ENCODE assay signal across 9 cellular contexts in genomic region chr16:74775255-74775654, GRCh38. TPM values are rescaled to one million over a fixed set of nuclear protein-coding genes. Genes with fewer than 3 reads are reported as not detected.
A peak's percentile ranks its signal among the peaks of the same experiment; 100 is the strongest.
DNase-seq lines count a peak whose midpoint lies in the region; TF ChIP-seq lines count a peak whose summit lies in the region.
"Had no signal": no experiment of that assay in that cellular context is flagged by ENCODE, and none has a peak within 500 bp of the region (broad histone marks: within the 10 kb centered on the region; RNA-seq: fewer than 3 reads in every experiment).

No MANE protein-coding gene starts in this region.

- H3K4me3 Mint-ChIP-seq in T-helper 1 cell treated with Interleukin-12 subunit alpha and Interleukin-12 subunit beta and Interleukin-4 antibody, amounts not matched to agents 30 μg/mL and 1 μg/mL, for 36 hours, result peak overlapping the region; percentile 39
- peak overlapping the region; percentile 41 to 73 (median 70) for H3K4me3 Mint-ChIP-seq in immature natural killer cell

- DNase-seq in T-helper 1 cell (no peak), WERI-Rb-1 (no peak), immature natural killer cell (no peak), NCI-H146 (lab: John Stamatoyannopoulos, UW) (no peak), MV-4-11 (lab: John Stamatoyannopoulos, UW) (no peak)
- DNase-seq in activated effector memory CD4-positive, alpha-beta T cell treated with anti-CD3 and anti-CD28 coated beads, Interleukin-2, amount 50 U/mL, for 16 hours, result no peak

- no peaks in the 10 kb centered on the region for H3K36me3 ChIP-seq in WERI-Rb-1
- no peaks in the 10 kb centered on the region for H3K36me3 ChIP-seq in subcutaneous abdominal adipose tissue (ENCODE audit: control insufficient read depth in 5 of 5, insufficient read depth in 5 of 5, low read length in 5 of 5)
- H3K36me3 ChIP-seq: neutrophil had no signal

- no peaks in the 10 kb centered on the region for H3K36me3 Mint-ChIP-seq in T-helper 1 cell treated with Interleukin-12 subunit alpha and Interleukin-12 subunit beta and Interleukin-4 antibody, amounts not matched to agents 30 μg/mL and 1 μg/mL, for 36 hours (ENCODE audit: low read depth)
- no peaks in the 10 kb centered on the region for H3K36me3 Mint-ChIP-seq in immature natural killer cell

- peaks cover 48% of the 10 kb centered on the region for H3K27me3 Mint-ChIP-seq in T-helper 1 cell treated with Interleukin-12 subunit alpha and Interleukin-12 subunit beta and Interleukin-4 antibody, amounts not matched to agents 30 μg/mL and 1 μg/mL, for 36 hours (ENCODE audit: low read depth)
- peaks cover 2 to 30% (median 16%) of the 10 kb centered on the region in 3 donors for H3K27me3 Mint-ChIP-seq in immature natural killer cell (ENCODE audit: low read depth in 3 of 3)

- H3K27me3 ChIP-seq in WERI-Rb-1 (ENCODE audit: insufficient read depth, low read depth, severe bottlenecking) (peaks cover 11% of the 10 kb centered on the region), subcutaneous abdominal adipose tissue (ENCODE audit: control insufficient read depth in 5 of 5, insufficient read depth in 4 of 5, low read length in 5 of 5) (peaks cover 15 to 28% (median 26%) of the 10 kb centered on the region in 5 donors)

- H3K27ac Mint-ChIP-seq in T-helper 1 cell treated with Interleukin-12 subunit alpha and Interleukin-12 subunit beta and Interleukin-4 antibody, amounts not matched to agents 30 μg/mL and 1 μg/mL, for 36 hours, result no peak overlapping the region
- H3K27ac Mint-ChIP-seq in immature natural killer cell, result no peak overlapping the region

- H3K4me1 Mint-ChIP-seq in T-helper 1 cell treated with Interleukin-12 subunit alpha and Interleukin-12 subunit beta and Interleukin-4 antibody, amounts not matched to agents 30 μg/mL and 1 μg/mL, for 36 hours (ENCODE audit: low read depth), result peaks cover 9% of the 10 kb centered on the region
- H3K4me1 Mint-ChIP-seq in immature natural killer cell, result peaks cover 6 to 13% of the 10 kb centered on the region in 2 donors

- H3K4me3 ChIP-seq in WERI-Rb-1 (ENCODE audit: low read depth, low read length), result peak overlapping the region; percentile 42
- peak overlapping the region in 3 of 5 donors; percentile 32 to 57 (median 36) for H3K4me3 ChIP-seq in subcutaneous abdominal adipose tissue (ENCODE audit: low read depth in 1 of 5, low read length in 5 of 5)

- H3K4me1 ChIP-seq in subcutaneous abdominal adipose tissue (ENCODE audit: control insufficient read depth in 5 of 5, insufficient read depth in 5 of 5, low read length in 5 of 5), result peaks cover 0 to 15% (median 12%) of the 10 kb centered on the region in 5 donors

- no peak for TF ChIP-seq CTCF in WERI-Rb-1 (IDR thresholded peaks at IDR 0.05; ENCODE audit: low read depth, low read length)

- H3K9me3 ChIP-seq in WERI-Rb-1 (ENCODE audit: severe bottlenecking), result no peaks in the 10 kb centered on the region
- H3K9me3 ChIP-seq in subcutaneous abdominal adipose tissue (ENCODE audit: control insufficient read depth in 5 of 5, low read length in 5 of 5), result no peaks in the 10 kb centered on the region
- H3K9me3 ChIP-seq: neutrophil had no signal

- H3K9ac ChIP-seq in subcutaneous abdominal adipose tissue (ENCODE audit: low read length in 5 of 5), result no peak overlapping the region

- no peak overlapping the region for H3K27ac ChIP-seq in WERI-Rb-1
- no peak overlapping the region for H3K27ac ChIP-seq in subcutaneous abdominal adipose tissue (ENCODE audit: low read depth, low read length)
- H3K27ac ChIP-seq: neutrophil had no signal

- no peaks in the 10 kb centered on the region for H3K9me3 Mint-ChIP-seq in T-helper 1 cell treated with Interleukin-12 subunit alpha and Interleukin-12 subunit beta and Interleukin-4 antibody, amounts not matched to agents 30 μg/mL and 1 μg/mL, for 36 hours
- H3K9me3 Mint-ChIP-seq in immature natural killer cell, result no peaks in the 10 kb centered on the region

RNA-seq across cellular contexts. Expression of gene FA2H, which starts 0.6 kb away (rescaled TPM):
- not detected for polyA plus RNA-seq in immature natural killer cell
